ENCODE assay signal across 8 cellular contexts in the genomic region with DNA sequence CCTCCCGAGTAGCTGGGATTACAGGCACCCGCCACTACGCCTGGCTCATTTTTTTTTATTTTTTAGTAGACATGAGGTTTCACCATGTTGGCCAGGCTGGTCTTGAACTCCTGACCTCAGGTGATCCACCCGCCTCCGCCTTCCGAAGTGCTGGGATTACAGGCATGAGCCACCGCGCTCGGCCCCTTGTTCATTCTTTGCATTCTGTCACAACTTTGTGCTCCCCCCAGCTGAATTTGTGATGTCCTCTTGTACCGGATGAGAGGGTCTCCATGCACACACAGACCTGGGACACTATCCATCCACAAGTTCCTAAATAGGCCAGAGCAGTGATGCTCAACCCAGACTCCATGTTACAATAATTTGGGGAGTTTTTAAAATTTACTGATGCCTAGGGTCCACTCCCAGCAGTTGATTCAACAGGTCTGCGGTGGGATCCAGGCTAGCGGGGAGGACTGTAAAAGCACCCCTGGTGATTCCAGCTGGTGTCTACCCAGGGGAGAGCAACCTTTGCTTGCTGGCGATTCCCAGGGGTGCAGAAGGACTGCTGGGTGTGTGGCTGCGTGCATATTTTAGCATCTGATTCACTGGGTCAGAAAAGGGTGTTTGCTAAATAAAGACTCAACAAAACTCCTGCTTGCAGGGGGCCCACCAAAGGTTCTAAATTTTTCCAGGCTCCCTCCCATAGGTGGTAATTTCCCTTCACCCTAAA. TPM values are rescaled to one million over a fixed set of nuclear protein-coding genes. Genes with fewer than 3 reads are reported as not detected.
A peak's percentile ranks its signal among the peaks of the same experiment; 100 is the strongest.
DNase-seq lines count a peak whose midpoint lies in the region; ATAC-seq and TF ChIP-seq lines count a peak whose summit lies in the region.

No MANE protein-coding gene starts in this region.

- TF ChIP-seq CTCF in GM12865 (IDR thresholded peaks at IDR 0.05; ENCODE audit: insufficient read depth, low read depth, low read length, missing control alignments) (no peak), RWPE2 (IDR thresholded peaks at IDR 0.05; ENCODE audit: poor library complexity, severe bottlenecking) (no peak), fibroblast of pulmonary artery (IDR thresholded peaks at IDR 0.05; ENCODE audit: low read length, missing control alignments) (no peak)

- no peak for ATAC-seq in RWPE2 (ENCODE audit: low read depth)

- H3K27ac ChIP-seq in RWPE2 (ENCODE audit: poor library complexity, severe bottlenecking) (peak overlapping the region; percentile 17), skeletal muscle tissue (ENCODE audit: low read depth, low read length) (peak overlapping the region; percentile 99)

- H3K36me3 ChIP-seq in RWPE2 (ENCODE audit: low read depth), result peaks cover 18% of the 10 kb centered on the region
- H3K36me3 ChIP-seq in skeletal muscle tissue (ENCODE audit: control insufficient read depth in 3 of 3, insufficient read depth in 3 of 3, low read length in 3 of 3), result no peaks in the 10 kb centered on the region

- in situ Hi-C loops in G401 (cut with HindIII; ENCODE audit: low sequenced_read_pairs), result no loop called here

- H3K4me3 ChIP-seq in GM12865 (ENCODE audit: low read depth, low read length) (peak overlapping the region; percentile 96), RWPE2 (ENCODE audit: severe bottlenecking) (peak overlapping the region; percentile 39), fibroblast of pulmonary artery (replicated peaks; ENCODE audit: low read depth, low read length) (peak overlapping the region; percentile 43), skeletal muscle tissue (ENCODE audit: low read length in 3 of 3) (peak overlapping the region; percentile 63 to 78 (median 71))

- no peaks in the 10 kb centered on the region for H3K9me3 ChIP-seq in RWPE2 (ENCODE audit: severe bottlenecking)
- no peaks in the 10 kb centered on the region for H3K9me3 ChIP-seq in skeletal muscle tissue (ENCODE audit: control insufficient read depth in 3 of 3, low read length in 3 of 3)

- H3K27me3 ChIP-seq in RWPE2 (ENCODE audit: insufficient read depth, poor library complexity, severe bottlenecking), result no peaks in the 10 kb centered on the region
- peaks cover 0 to 8% (median 0%) of the 10 kb centered on the region in 3 donors for H3K27me3 ChIP-seq in skeletal muscle tissue (ENCODE audit: control insufficient read depth in 3 of 3, insufficient read depth in 3 of 3, low read length in 3 of 3)

- H3K4me1 ChIP-seq in RWPE2 (ENCODE audit: insufficient read depth, poor library complexity, severe bottlenecking) (peaks cover 19% of the 10 kb centered on the region), skeletal muscle tissue (ENCODE audit: control insufficient read depth in 3 of 3, insufficient read depth in 3 of 3, low read length in 3 of 3) (peaks cover 45 to 59% (median 46%) of the 10 kb centered on the region in 3 donors)

- H3K9ac ChIP-seq in skeletal muscle tissue (ENCODE audit: low read depth in 1 of 3, low read length in 3 of 3), result peak overlapping the region in 2 of 3 donors; percentile 64 to 77

- DNase-seq in GM12865 (ENCODE audit: low read depth) (no peak), RWPE2 (ENCODE audit: low spot score) (no peak), fibroblast of pulmonary artery (ENCODE audit: low read depth) (peak; percentile 41), G401 (ENCODE audit: low spot score) (no peak), NCI-H2171 (lab: John Stamatoyannopoulos, UW) (no peak), NCI-H2227 (lab: John Stamatoyannopoulos, UW; ENCODE audit: unreplicated experiment) (no peak), NCI-H524 treated with DMSO at 0.1 percent for 48 hours (lab: John Stamatoyannopoulos, UW) (no peak)

RNA-seq across cellular contexts. Expression of a gene that starts 1.0 kb away (rescaled TPM):
- 17.7 TPM for total RNA-seq in skeletal muscle tissue
- total RNA-seq in G401 (2014; rRNA removed; shearing (Covaris generic)), result 23.2 and 31.8 TPM in 2 replicates

RNA-seq across cellular contexts. Expression of a gene that starts 5.9 kb away (rescaled TPM):
- total RNA-seq in skeletal muscle tissue, result 0.52 TPM
- total RNA-seq in G401 (2014; rRNA removed; shearing (Covaris generic)), result 10.1 TPM in 1 of 2 replicates, not detected in the other

RNA-seq across cellular contexts. Expression of a gene that starts 10.9 kb away (rescaled TPM):
- 15.7 TPM for total RNA-seq in skeletal muscle tissue
- total RNA-seq in G401 (2014; rRNA removed; shearing (Covaris generic)), result 26.7 and 27.3 TPM in 2 replicates

RNA-seq across cellular contexts. Expression of a gene that starts 11.0 kb away (rescaled TPM):
- 14.1 TPM for total RNA-seq in skeletal muscle tissue
- 18.3 and 31.4 TPM in 2 replicates for total RNA-seq in G401 (2014; rRNA removed; shearing (Covaris generic))

RNA-seq across cellular contexts. Expression of a gene that starts 11.6 kb away (rescaled TPM):
- 7.8 TPM for total RNA-seq in skeletal muscle tissue
- 45.0 and 45.4 TPM in 2 replicates for total RNA-seq in G401 (2014; rRNA removed; shearing (Covaris generic))

Comparison
In these comparisons a context has a peak if more than half of its experiments do, and no peak if none do; other contexts are left out.
1. H3K4me3 ChIP-seq: peak in every context shown above with its lines; median percentile 96 in GM12865; 71 in skeletal muscle tissue; 43 in fibroblast of pulmonary artery; 39 in RWPE2.